ENCODE assay signal across 19 cellular contexts in genomic region chr14:89603938-89604480, GRCh38.
A peak's percentile ranks its signal among the peaks of the same experiment; 100 is the strongest.
DNase-seq lines count a peak whose midpoint lies in the region; ATAC-seq and TF ChIP-seq lines count a peak whose summit lies in the region.
"Had no signal": no experiment of that assay in that cellular context is flagged by ENCODE, and none has a peak within 500 bp of the region (broad histone marks: within the 10 kb centered on the region; RNA-seq: fewer than 3 reads in every experiment).

No MANE protein-coding gene starts in this region.

- H3K27me3 Mint-ChIP-seq in activated CD4-positive, alpha-beta T cell treated with anti-CD3 and anti-CD28 coated beads for 36 hours, result no peaks in the 10 kb centered on the region

- H3K9me3 ChIP-seq in HUES48 (ENCODE audit: control insufficient read depth, insufficient read depth, low read length), result peaks cover 12% of the 10 kb centered on the region
- peaks cover 2% of the 10 kb centered on the region for H3K9me3 ChIP-seq in parathyroid adenoma (ENCODE audit: control insufficient read depth, low read length)
- H3K9me3 ChIP-seq: prostate gland had no signal

- no peaks in the 10 kb centered on the region; the same call in 1 of the 2 replicates for H3K36me3 ChIP-seq in HUES48 (ENCODE audit: control insufficient read depth, insufficient read depth, low read length)
- H3K36me3 ChIP-seq in parathyroid adenoma (ENCODE audit: control insufficient read depth, insufficient read depth, low read length), result no peaks in the 10 kb centered on the region
- H3K36me3 ChIP-seq: esophagus squamous epithelium, lower lobe of right lung, prostate gland, suprapubic skin had no signal

- TF ChIP-seq CTCF in parathyroid adenoma (IDR thresholded peaks at IDR 0.05), result no peak

- H3K9me3 Mint-ChIP-seq in activated CD4-positive, alpha-beta T cell treated with anti-CD3 and anti-CD28 coated beads for 36 hours (ENCODE audit: low read depth), result peaks cover 31% of the 10 kb centered on the region

- peak overlapping the region; percentile 69 for H3K27ac Mint-ChIP-seq in activated CD4-positive, alpha-beta T cell treated with anti-CD3 and anti-CD28 coated beads for 36 hours

- H3K4me1 ChIP-seq in HUES48 (ENCODE audit: control insufficient read depth, insufficient read depth, low read length) (peaks cover 32% of the 10 kb centered on the region), parathyroid adenoma (peaks cover 16% of the 10 kb centered on the region)
- H3K4me1 ChIP-seq: esophagus squamous epithelium, prostate gland, suprapubic skin had no signal

- intact Hi-C loops in activated CD4-positive, alpha-beta T cell treated with anti-CD3 and anti-CD28 coated beads for 36 hours (cut with DNase I, micrococcal nuclease), result no loop called here

- DNase-seq in activated CD4-positive, alpha-beta T cell treated with anti-CD3 and anti-CD28 coated beads for 36 hours, result no peak
- no peak for DNase-seq in activated CD4-positive, alpha-beta T cell treated with anti-CD3 and anti-CD28 coated beads for 1 hour
- peak; percentile 65 to 81 for DNase-seq in dermis microvascular lymphatic vessel endothelial cell (ENCODE audit: low read depth in 2 of 2)
- DNase-seq in NCI-H345 (lab: John Stamatoyannopoulos, UW), result no peak
- no peak for DNase-seq in NCI-H69 (lab: John Stamatoyannopoulos, UW)
- no peak for DNase-seq in EL
- DNase-seq: DMS 273 treated with DMSO at 0.1 percent for 48 hours; esophagus squamous epithelium; GDM1; lower lobe of right lung; MV-4-11; NCI-H1930; SHP77; small intestine; stimulated activated CD4-positive, alpha-beta T cell treated with anti-CD3 and anti-CD28 coated beads, Interleukin-4, amount 100 ng/mL, for 1 hour had no signal

- CTCF ChIA-PET in activated CD4-positive, alpha-beta T cell treated with anti-CD3 and anti-CD28 coated beads for 36 hours (lab: Charles Lee), result interaction anchor here (0.9 to 1.3 kb wide), 2 partner anchors 38 to 392 kb away, joined by 3 to 4 read pairs; no protein-coding TSS in a partner anchor

- H3K27me3 ChIP-seq in HUES48 (ENCODE audit: control insufficient read depth, insufficient read depth, low read length) (no peaks in the 10 kb centered on the region), parathyroid adenoma (ENCODE audit: control insufficient read depth, insufficient read depth, low read length) (no peaks in the 10 kb centered on the region)
- H3K27me3 ChIP-seq: esophagus squamous epithelium, suprapubic skin had no signal

- peaks cover 64% of the 10 kb centered on the region for H3K36me3 Mint-ChIP-seq in activated CD4-positive, alpha-beta T cell treated with anti-CD3 and anti-CD28 coated beads for 36 hours (ENCODE audit: low read depth)

- H3K4me3 ChIP-seq in HUES48 (ENCODE audit: low read depth, low read length) (no peak overlapping the region), parathyroid adenoma (ENCODE audit: low read depth, low read length) (no peak overlapping the region)
- H3K4me3 ChIP-seq: esophagus squamous epithelium, lower lobe of right lung, prostate gland, suprapubic skin had no signal

- POLR2A ChIA-PET in activated CD4-positive, alpha-beta T cell treated with anti-CD3 and anti-CD28 coated beads for 36 hours (lab: Charles Lee), result interaction anchor here (0.6 to 0.7 kb wide), 3 partner anchors 147 to 259 kb away, joined by 3 read pairs; no protein-coding TSS in a partner anchor

- peak overlapping the region; percentile 8 for H3K27ac ChIP-seq in HUES48 (ENCODE audit: low read depth, low read length)
- H3K27ac ChIP-seq in parathyroid adenoma, result peak overlapping the region; percentile 45
- H3K27ac ChIP-seq: esophagus squamous epithelium, lower lobe of right lung, prostate gland, suprapubic skin had no signal

- H3K4me1 Mint-ChIP-seq in activated CD4-positive, alpha-beta T cell treated with anti-CD3 and anti-CD28 coated beads for 36 hours, result peaks cover 40% of the 10 kb centered on the region

- H3K4me2 ChIP-seq in parathyroid adenoma (ENCODE audit: low read length), result no peak overlapping the region

- peaks cover 15% of the 10 kb centered on the region for H3K79me2 ChIP-seq in parathyroid adenoma

- ATAC-seq in activated CD4-positive, alpha-beta T cell treated with anti-CD3 and anti-CD28 coated beads for 36 hours, result no peak
- ATAC-seq: lower lobe of right lung had no signal

- H3K9ac ChIP-seq in HUES48 (ENCODE audit: low read depth, low read length) (no peak overlapping the region), parathyroid adenoma (no peak overlapping the region)

- no peak overlapping the region for H2AFZ ChIP-seq in parathyroid adenoma

- peak overlapping the region; percentile 20 for H3K4me3 Mint-ChIP-seq in activated CD4-positive, alpha-beta T cell treated with anti-CD3 and anti-CD28 coated beads for 36 hours

Comparison
In these comparisons a context has a peak if more than half of its experiments do, and no peak if none do; other contexts are left out.
1. DNase-seq: peak in dermis microvascular lymphatic vessel endothelial cell (2 of 2); none in activated CD4-positive, alpha-beta T cell treated with anti-CD3 and anti-CD28 coated beads for 36 hours (single experiment), activated CD4-positive, alpha-beta T cell treated with anti-CD3 and anti-CD28 coated beads for 1 hour (single experiment), NCI-H345 (single experiment), NCI-H69 (single experiment) and EL (single experiment).